ENCODE assay signal across 14 cellular contexts in the genomic region with DNA sequence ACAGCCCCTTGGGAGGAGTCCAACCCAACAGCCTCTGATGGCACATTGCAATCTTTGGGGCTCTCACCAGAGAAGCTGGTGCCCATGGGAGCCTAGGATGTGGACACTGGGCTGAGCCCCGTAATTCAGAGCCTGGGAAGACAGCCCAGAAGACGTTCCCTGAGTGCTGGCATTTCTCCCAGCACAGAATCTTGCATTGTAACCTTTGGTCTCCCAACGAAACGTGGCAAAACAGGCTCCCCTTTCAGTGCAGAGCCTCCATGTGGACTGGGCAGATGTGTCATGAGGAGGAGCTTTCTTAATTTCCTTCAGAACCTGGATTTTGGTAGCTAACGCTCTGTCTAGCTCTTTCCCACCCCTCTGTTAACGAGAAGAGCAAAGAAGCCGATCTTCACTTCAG. TPM values are rescaled to one million over a fixed set of nuclear protein-coding genes. Genes with fewer than 3 reads are reported as not detected.
DNase-seq lines count a peak whose midpoint lies in the region; ATAC-seq and TF ChIP-seq lines count a peak whose summit lies in the region.
"Had no signal": no experiment of that assay in that cellular context is flagged by ENCODE, and none has a peak within 500 bp of the region (broad histone marks: within the 10 kb centered on the region; RNA-seq: fewer than 3 reads in every experiment).

No MANE protein-coding gene starts in this region.

- H3K4me3 ChIP-seq in fibroblast of villous mesenchyme (ENCODE audit: low read depth, low read length) (no peak overlapping the region), esophagus muscularis mucosa (no peak overlapping the region)
- H3K4me3 ChIP-seq: esophagus squamous epithelium had no signal

- no peaks in the 10 kb centered on the region for H3K27me3 Mint-ChIP-seq in activated T-cell treated with anti-CD3 and anti-CD28 coated beads, Interleukin-2, amount 50 U/mL, for 24 hours
- H3K27me3 Mint-ChIP-seq in T-helper 17 cell (no peaks in the 10 kb centered on the region), CD14-positive monocyte (ENCODE audit: low read depth in 3 of 3) (peaks cover 0 to 2% (median 0%) of the 10 kb centered on the region in 3 donors)
- no peaks in the 10 kb centered on the region for H3K27me3 Mint-ChIP-seq in stimulated activated memory B cell treated with anti-CD40 and anti-IgM and Interleukin-4, amounts not matched to agents 10 μg/mL and 1 μg/mL and 100 μg/mL, for 72 hours

- TF ChIP-seq POLR2A in esophagus muscularis mucosa (IDR thresholded peaks at IDR 0.05; ENCODE audit: low read depth) = no peak

- no peak for TF ChIP-seq EP300 in esophagus muscularis mucosa (IDR thresholded peaks at IDR 0.05)

- H3K9me3 ChIP-seq in T-helper 17 cell (ENCODE audit: control insufficient read depth, low read length, poor library complexity, severe bottlenecking) (no peaks in the 10 kb centered on the region), esophagus muscularis mucosa (no peaks in the 10 kb centered on the region)
- H3K9me3 ChIP-seq: esophagus squamous epithelium had no signal

- WGBS in esophagus muscularis mucosa = 64% methylated on average over 6 of the region's 7 CpGs

- H3K4me3 Mint-ChIP-seq in activated T-cell treated with anti-CD3 and anti-CD28 coated beads, Interleukin-2, amount 50 U/mL, for 24 hours = peak overlapping the region; percentile 32
- peak overlapping the region; percentile 4 for H3K4me3 Mint-ChIP-seq in T-helper 17 cell
- no peak overlapping the region for H3K4me3 Mint-ChIP-seq in stimulated activated memory B cell treated with anti-CD40 and anti-IgM and Interleukin-4, amounts not matched to agents 10 μg/mL and 1 μg/mL and 100 μg/mL, for 72 hours
- no peak overlapping the region for H3K4me3 Mint-ChIP-seq in CD14-positive monocyte

- TF ChIP-seq CTCF in fibroblast of villous mesenchyme (IDR thresholded peaks at IDR 0.05; ENCODE audit: insufficient read depth, low read depth, low read length) (no peak), CD14-positive monocyte (IDR thresholded peaks at IDR 0.05) (no peak), esophagus muscularis mucosa (IDR thresholded peaks at IDR 0.05) (no peak)

- no peak for DNase-seq in activated T-cell treated with anti-CD3 and anti-CD28 coated beads, Interleukin-2, amount 50 U/mL, for 24 hours
- no peak for DNase-seq in activated T-cell treated with anti-CD3 and anti-CD28 coated beads, Interleukin-2, amount 50 U/mL, for 1 hour
- DNase-seq in T-helper 17 cell = no peak
- peak; percentile 88 for DNase-seq in fibroblast of villous mesenchyme (ENCODE audit: low read depth)
- DNase-seq in CD14-positive monocyte (ENCODE audit: low spot score) = no peak
- DNase-seq in esophagus muscularis mucosa (ENCODE audit: extremely low spot score) = no peak
- DNase-seq: esophagus squamous epithelium; NCI-H1048; NCI-H2227 treated with DMSO at 0.1 percent for 48 hours; stimulated activated CD4-positive, alpha-beta T cell treated with anti-CD3 and anti-CD28 coated beads, Interleukin-12 subunit alpha, Interleukin-12 subunit beta, amount 100 ng/mL, for 4 hours had no signal

- ATAC-seq in T-helper 17 cell (no peak), HG03521 (IDR thresholded peaks at IDR 0.05; ENCODE audit: unreplicated experiment) (no peak)
- no peak for ATAC-seq in stimulated activated memory B cell treated with anti-CD40 and anti-IgM and Interleukin-4, amounts not matched to agents 10 μg/mL and 1 μg/mL and 100 μg/mL, for 72 hours
- ATAC-seq: SK-N-SH treated with all-trans-retinoic acid at 6 μM for 48 hours had no signal

- peaks cover 62% of the 10 kb centered on the region for H3K36me3 Mint-ChIP-seq in activated T-cell treated with anti-CD3 and anti-CD28 coated beads, Interleukin-2, amount 50 U/mL, for 24 hours (ENCODE audit: low read depth)
- H3K36me3 Mint-ChIP-seq in T-helper 17 cell (ENCODE audit: low read depth) (peaks cover 11% of the 10 kb centered on the region), CD14-positive monocyte (peaks cover 24 to 25% of the 10 kb centered on the region in 2 donors)
- H3K36me3 Mint-ChIP-seq in stimulated activated memory B cell treated with anti-CD40 and anti-IgM and Interleukin-4, amounts not matched to agents 10 μg/mL and 1 μg/mL and 100 μg/mL, for 72 hours = peaks cover 43% of the 10 kb centered on the region

- peaks cover 0 to 12% (median 0%) of the 10 kb centered on the region in 4 donors for H3K4me1 ChIP-seq in esophagus muscularis mucosa

- H3K27ac ChIP-seq in esophagus muscularis mucosa (replicated peaks in 1 of 4) = no peak overlapping the region
- H3K27ac ChIP-seq: esophagus squamous epithelium had no signal

- no peaks in the 10 kb centered on the region for H3K36me3 ChIP-seq in esophagus muscularis mucosa
- H3K36me3 ChIP-seq: esophagus squamous epithelium had no signal

- peaks cover 82% of the 10 kb centered on the region for H3K4me1 Mint-ChIP-seq in activated T-cell treated with anti-CD3 and anti-CD28 coated beads, Interleukin-2, amount 50 U/mL, for 24 hours (ENCODE audit: low read depth)
- peaks cover 43% of the 10 kb centered on the region for H3K4me1 Mint-ChIP-seq in T-helper 17 cell
- H3K4me1 Mint-ChIP-seq in stimulated activated memory B cell treated with anti-CD40 and anti-IgM and Interleukin-4, amounts not matched to agents 10 μg/mL and 1 μg/mL and 100 μg/mL, for 72 hours = peaks cover 62% of the 10 kb centered on the region
- H3K4me1 Mint-ChIP-seq in CD14-positive monocyte = peaks cover 22% of the 10 kb centered on the region

- no peaks in the 10 kb centered on the region for H3K9me3 Mint-ChIP-seq in activated T-cell treated with anti-CD3 and anti-CD28 coated beads, Interleukin-2, amount 50 U/mL, for 24 hours
- H3K9me3 Mint-ChIP-seq in stimulated activated memory B cell treated with anti-CD40 and anti-IgM and Interleukin-4, amounts not matched to agents 10 μg/mL and 1 μg/mL and 100 μg/mL, for 72 hours = no peaks in the 10 kb centered on the region
- H3K9me3 Mint-ChIP-seq in CD14-positive monocyte = peaks cover 0 to 2% (median 0%) of the 10 kb centered on the region in 7 donors

- intact Hi-C loops in CD14-positive monocyte (cut with micrococcal nuclease) = no loop called here
- intact Hi-C loops in esophagus muscularis mucosa (cut with DNase I) = no loop called here

- H3K27ac Mint-ChIP-seq in activated T-cell treated with anti-CD3 and anti-CD28 coated beads, Interleukin-2, amount 50 U/mL, for 24 hours = peak overlapping the region; percentile 89
- H3K27ac Mint-ChIP-seq in T-helper 17 cell (peak overlapping the region; percentile 97), CD14-positive monocyte (peak overlapping the region in 2 of 7 donors; percentile 58 to 76)
- peak overlapping the region; percentile 88 for H3K27ac Mint-ChIP-seq in stimulated activated memory B cell treated with anti-CD40 and anti-IgM and Interleukin-4, amounts not matched to agents 10 μg/mL and 1 μg/mL and 100 μg/mL, for 72 hours

- no peaks in the 10 kb centered on the region for H3K27me3 ChIP-seq in esophagus muscularis mucosa
- H3K27me3 ChIP-seq: esophagus squamous epithelium had no signal

RNA-seq across cellular contexts. Expression of a gene that starts 26.3 kb away (rescaled TPM):
- 10 to 100 TPM; 20.3 to 21.3 TPM for total RNA-seq in T-helper 17 cell
- not detected in 2 replicates for total RNA-seq in fibroblast of villous mesenchyme
- polyA plus RNA-seq in CD14-positive monocyte = 10 to 100 TPM; 20.9 to 25.8 TPM
- 10 to 100 TPM in 1 of 4 donors, 1 to 10 TPM in 3; 1.7 to 37.3 (median 4.4) TPM for total RNA-seq in esophagus muscularis mucosa
- total RNA-seq: chondrocyte had no signal

RNA-seq across cellular contexts. Expression of a gene that starts 29.9 kb away (rescaled TPM):
- 1 to 10 TPM; 6.5 to 8.1 TPM for total RNA-seq in T-helper 17 cell
- total RNA-seq in fibroblast of villous mesenchyme = 0.43 and 0.64 TPM in 2 replicates
- 10 to 100 TPM; 16.3 to 36.6 TPM for polyA plus RNA-seq in CD14-positive monocyte
- 1 to 10 TPM; 2.5 to 7.5 (median 4.6) TPM for total RNA-seq in esophagus muscularis mucosa

Comparison
In these comparisons a context has a peak if more than half of its experiments do, and no peak if none do; other contexts are left out.
1. H3K4me3 Mint-ChIP-seq: peak in activated T-cell treated with anti-CD3 and anti-CD28 coated beads, Interleukin-2, amount 50 U/mL, for 24 hours (single experiment) and T-helper 17 cell (single experiment); none in stimulated activated memory B cell treated with anti-CD40 and anti-IgM and Interleukin-4, amounts not matched to agents 10 μg/mL and 1 μg/mL and 100 μg/mL, for 72 hours (single experiment) and CD14-positive monocyte (0 of 2).